11 cellular contexts compared by ENCODE assay signal in genomic region chr10:26738354-26738753, GRCh38. TPM values are rescaled to one million over a fixed set of nuclear protein-coding genes. Genes with fewer than 3 reads are reported as not detected.
DNase-seq lines count a peak whose midpoint lies in the region; ATAC-seq, FAIRE-seq and TF ChIP-seq lines count a peak whose summit lies in the region.
"Had no signal": no experiment of that assay in that cellular context is flagged by ENCODE, and none has a peak within 500 bp of the region (broad histone marks: within the 10 kb centered on the region; RNA-seq: fewer than 3 reads in every experiment).

No MANE protein-coding gene starts in this region.

- H3K9ac ChIP-seq in Karpas-422 (ENCODE audit: low read length) (no peak overlapping the region), GM12878 (ENCODE audit: control insufficient read depth, insufficient read depth, low read length) (0 out of 2 replicates have a peak overlapping the region, but pooled peaks have one; percentile 26), liver (ENCODE audit: low read depth in 1 of 2, low read length in 2 of 2) (no peak overlapping the region)

- no TSS peak for BruUV-seq in Caco-2 (replicated peaks; lab: Mats Ljungman, UMichigan)
- no TSS peak for BruUV-seq in GM12878 (replicated peaks; lab: Mats Ljungman, UMichigan)

- no peaks in the 10 kb centered on the region for H3K27me3 Mint-ChIP-seq in Caco-2 (ENCODE audit: insufficient read depth, unreplicated experiment)

- CTCF ChIA-PET in Caco-2 (lab: Charles Lee) = interaction anchor here (0.5 to 1.0 kb wide), 2 partner anchors 12 to 403 kb away, joined by 4 read pairs; no protein-coding TSS in a partner anchor
- CTCF ChIA-PET in GM12878 (lab: Yijun Ruan, JAX) = interaction anchor here (1.0 kb wide), 1 partner anchor 42 kb away, joined by 3 read pairs; no protein-coding TSS in a partner anchor

- H3K4me3 ChIP-seq in Caco-2 (ENCODE audit: low read depth, low read length) (no peak overlapping the region), Karpas-422 (ENCODE audit: low read length) (no peak overlapping the region), GM12878 (peak overlapping the region; percentile 1; the same call in 1 of the 2 replicates), liver (ENCODE audit: low read depth in 1 of 3, low read length in 3 of 3) (no peak overlapping the region)
- H3K4me3 ChIP-seq: thyroid gland had no signal

- WGBS in GM12878 (ENCODE audit: insufficient coverage, insufficient replicate concordance, low lambda C conversion rate, missing lambda C conversion rate) = 2% methylated on average over 2 of the region's 2 CpGs
- 59% methylated on average over 2 of the region's 2 CpGs for WGBS in liver

- H3K4me2 ChIP-seq in Karpas-422 (ENCODE audit: low read depth, low read length, poor library complexity, severe bottlenecking) = peak overlapping the region; percentile 16
- H3K4me2 ChIP-seq in GM12878 (ENCODE audit: control insufficient read depth, insufficient read depth) = peak overlapping the region; percentile 71

- no peaks in the 10 kb centered on the region for H3K9me3 ChIP-seq in Caco-2
- H3K9me3 ChIP-seq in Karpas-422 (ENCODE audit: low read length) = no peaks in the 10 kb centered on the region
- H3K9me3 ChIP-seq in GM12878 (replicated peaks; ENCODE audit: control insufficient read depth, insufficient read depth, low read length) = no peaks in the 10 kb centered on the region
- no peaks in the 10 kb centered on the region for H3K9me3 ChIP-seq in liver (ENCODE audit: control insufficient read depth in 4 of 4, low read length in 3 of 4)
- H3K9me3 ChIP-seq: thyroid gland had no signal

- no peaks in the 10 kb centered on the region for H3K9me2 ChIP-seq in Karpas-422 (replicated peaks; ENCODE audit: insufficient read depth, low read length)

- TF ChIP-seq EP300 in GM12878 (IDR thresholded peaks at IDR 0.05; ENCODE audit: borderline replicate concordance in 1 of 2, control insufficient read depth in 1 of 2, low read depth in 2 of 2, low read length in 2 of 2) = no peak

- TF ChIP-seq CTCF in Caco-2 (IDR thresholded peaks at IDR 0.05; ENCODE audit: insufficient read depth in 1 of 2, low read depth in 1 of 2, low read length in 1 of 2, severe bottlenecking in 1 of 2, unreplicated experiment in 1 of 2) (no peak), GM12878 (IDR thresholded peaks at IDR 0.05 in 2 of 3, conservative IDR thresholded peaks at IDR 0.05 in 1 of 3; ENCODE audit: control insufficient read depth in 2 of 3, extremely low read depth in 1 of 3, insufficient read depth in 1 of 3, low read depth in 3 of 3, low read length in 3 of 3) (no peak), liver (IDR thresholded peaks at IDR 0.05; ENCODE audit: low read depth, low read length, missing input control) (no peak)

- in situ Hi-C loops in GM12878 (cut with MboI) = no loop called here

- TF ChIP-seq POLR2A in GM12878 (IDR thresholded peaks at IDR 0.05; ENCODE audit: low read depth, low read length) = no peak

- H3K27me3 ChIP-seq in Caco-2 (replicated peaks; ENCODE audit: control insufficient read depth, insufficient read depth, low read length) (no peaks in the 10 kb centered on the region), Karpas-422 (ENCODE audit: low read length) (no peaks in the 10 kb centered on the region), GM12878 (replicated peaks in 1 of 2; ENCODE audit: control insufficient read depth in 2 of 2, insufficient read depth in 2 of 2, low read length in 1 of 2) (no peaks in the 10 kb centered on the region), liver (ENCODE audit: control insufficient read depth in 4 of 4, insufficient read depth in 4 of 4, low read length in 3 of 4) (no peaks in the 10 kb centered on the region)
- H3K27me3 ChIP-seq: thyroid gland had no signal

- ATAC-seq in GM12878 = peak; percentile 13

- H3K4me1 Mint-ChIP-seq in Caco-2 (ENCODE audit: low read depth, unreplicated experiment) = peaks cover 42% of the 10 kb centered on the region

- RAD21 ChIA-PET in GM12878 (lab: Charles Lee; ENCODE audit: unreplicated experiment) = interaction anchor here (0.7 to 2.9 kb wide), 6 partner anchors 12 to 144 kb away, joined by 3 to 11 read pairs (median 4); partner anchors contain the start of gene ABI1

- peaks cover 20% of the 10 kb centered on the region for H3K79me2 ChIP-seq in Karpas-422 (ENCODE audit: low read length)
- peaks cover 12% of the 10 kb centered on the region for H3K79me2 ChIP-seq in GM12878 (ENCODE audit: control insufficient read depth, insufficient read depth, low read length)

- H3K36me3 ChIP-seq in Caco-2 (ENCODE audit: control insufficient read depth, insufficient read depth, low read length) = peaks cover 5% of the 10 kb centered on the region; the same call in 1 of the 2 replicates
- H3K36me3 ChIP-seq in Karpas-422 (ENCODE audit: insufficient read depth, low read length) = peaks cover 72% of the 10 kb centered on the region
- peaks cover 14 to 24% of the 10 kb centered on the region in 2 experiments for H3K36me3 ChIP-seq in GM12878 (ENCODE audit: control insufficient read depth in 2 of 2, insufficient read depth in 2 of 2, low read length in 1 of 2)
- H3K36me3 ChIP-seq in liver (ENCODE audit: control insufficient read depth in 4 of 4, insufficient read depth in 3 of 4, low read depth in 1 of 4, low read length in 3 of 4) = peaks cover 0 to 15% (median 7%) of the 10 kb centered on the region in 4 donors

- H3K27ac Mint-ChIP-seq in Caco-2 (ENCODE audit: unreplicated experiment) = peak overlapping the region; percentile 91
- H3K27ac Mint-ChIP-seq: nephron progenitor cell had no signal

- peaks cover 99% of the 10 kb centered on the region for H3K36me3 Mint-ChIP-seq in Caco-2 (ENCODE audit: insufficient read depth, unreplicated experiment)

- intact Hi-C loops in Caco-2 (cut with micrococcal nuclease; ENCODE audit: unreplicated experiment) = loop anchor here (1.0 kb wide), 1 partner anchor 123 kb away; no protein-coding TSS in a partner anchor
- intact Hi-C loops in GM12878 (cut with micrococcal nuclease; ENCODE audit: unreplicated experiment) = loop anchor here (10.0 kb wide), 1 partner anchor 404 kb away; no protein-coding TSS in a partner anchor

- H3K4me1 ChIP-seq in Caco-2 = peaks cover 59% of the 10 kb centered on the region
- peaks cover 20% of the 10 kb centered on the region for H3K4me1 ChIP-seq in Karpas-422 (ENCODE audit: low read length)
- H3K4me1 ChIP-seq in GM12878 (ENCODE audit: control insufficient read depth, insufficient read depth, low read length) = peaks cover 68% of the 10 kb centered on the region
- peaks cover 2 to 23% (median 16%) of the 10 kb centered on the region in 4 donors for H3K4me1 ChIP-seq in liver (ENCODE audit: control insufficient read depth in 4 of 4, insufficient read depth in 4 of 4, low read length in 3 of 4)

- peak in 1 of 2 experiments; percentile 66 for DNase-seq in Caco-2
- DNase-seq in Karpas-422 = no peak
- no peak for DNase-seq in GM12878 (ENCODE audit: low read depth, low spot score)
- DNase-seq in NCI-H446 treated with DMSO at 0.1 percent for 48 hours (lab: John Stamatoyannopoulos, UW) = no peak
- DNase-seq in HK-2 (ENCODE audit: unreplicated experiment) = no peak
- no peak for DNase-seq in middle frontal gyrus (ENCODE audit: extremely low spot score, low spot score)
- no peak for DNase-seq in stimulated activated CD4-positive, alpha-beta T cell treated with anti-CD3 and anti-CD28 coated beads, Interleukin-4, amount 100 ng/mL, for 1 hour
- DNase-seq: activated effector memory CD4-positive, alpha-beta T cell treated with Interleukin-2 at 50 U/mL for 16 hours; nephron progenitor cell; thyroid gland had no signal

- peak overlapping the region; percentile 50 for H3K4me3 Mint-ChIP-seq in Caco-2 (ENCODE audit: unreplicated experiment)
- H3K4me3 Mint-ChIP-seq: nephron progenitor cell had no signal

- H4K20me1 ChIP-seq in Karpas-422 (ENCODE audit: insufficient read depth, low read depth, low read length) (no peaks in the 10 kb centered on the region), GM12878 (ENCODE audit: control insufficient read depth, insufficient read depth) (no peaks in the 10 kb centered on the region)

- no peak overlapping the region for H2AFZ ChIP-seq in Karpas-422 (ENCODE audit: low read length)
- no peak overlapping the region for H2AFZ ChIP-seq in GM12878 (ENCODE audit: control insufficient read depth, low read depth, low read length)

- TF ChIP-seq RAD21 in GM12878 (IDR thresholded peaks at IDR 0.05; ENCODE audit: insufficient read depth, low read depth, low read length) (no peak), liver (IDR thresholded peaks at IDR 0.05) (no peak)

- POLR2A ChIA-PET in Caco-2 (lab: Charles Lee) = interaction anchor here (0.6 kb wide), 1 partner anchor 17 kb away, joined by 3 read pairs; no protein-coding TSS in a partner anchor
- POLR2A ChIA-PET in GM12878 (lab: Charles Lee) = interaction anchor here (0.7 to 2.4 kb wide), 3 partner anchors 17 to 113 kb away, joined by 3 to 15 read pairs (median 3); no protein-coding TSS in a partner anchor

- no peaks in the 10 kb centered on the region for H3K9me3 Mint-ChIP-seq in Caco-2 (ENCODE audit: unreplicated experiment)
- H3K9me3 Mint-ChIP-seq: nephron progenitor cell had no signal

- H3K27ac ChIP-seq in Karpas-422 (ENCODE audit: low read length) (peak overlapping the region; percentile 56; the same call in 1 of the 2 replicates), GM12878 (ENCODE audit: control insufficient read depth, insufficient read depth) (peak overlapping the region; percentile 92), liver (ENCODE audit: low read depth in 1 of 2, low read length in 2 of 2) (no peak overlapping the region)
- H3K27ac ChIP-seq: thyroid gland had no signal

- SMC1A ChIA-PET in GM12878 (lab: Charles Lee; ENCODE audit: uncharacterized antibody, unreplicated experiment) = interaction anchor here (0.9 to 1.3 kb wide), 4 partner anchors 12 to 120 kb away, joined by 3 to 5 read pairs (median 4); no protein-coding TSS in a partner anchor

- no peak for FAIRE-seq in GM12878 (lab: Jason Lieb, UNC)

RNA-seq across cellular contexts. Expression of gene PDSS1, which starts 40.9 kb away (rescaled TPM):
- total RNA-seq in Caco-2 (2022) (22.4 and 24.9 TPM in 2 replicates), GM12878 (2014; rRNA removed) (33.6 and 38.2 TPM in 2 replicates), GM12878 (2014; rRNA removed; fragmentation: Illumina TruSeq; extraction: Trizol) (26.6 and 30.1 TPM in 2 replicates), GM12878 (2021) (23.9 and 25.4 TPM in 2 replicates), liver (1 to 10 TPM; 7.0 to 7.3 TPM)
- 13.6 TPM in 2 replicates for total RNA-seq in Karpas-422 (2014; rRNA removed; shearing (Covaris generic); ENCODE audit: low replicate concordance)
- total RNA-seq in GM12878 (2013; cell fraction: nucleolus; rRNA removed) = 35.8 and 37.0 TPM in 2 replicates
- polyA plus RNA-seq in GM12878 (2011; ENCODE audit: low read depth) = 11.2 TPM
- polyA plus RNA-seq in GM12878 (2011; rRNA removed) (46.4 and 47.9 TPM in 2 replicates), GM12878 (2014; fragmentation: Illumina TruSeq; extraction: Trizol) (38.2 and 50.6 TPM in 2 replicates), GM12878 (2014; fragmentation: Nextera tagmentation; extraction: Ambion mirVana) (10 to 100 TPM; 12.2 to 23.5 TPM), GM12878 (2014; rRNA removed) (40.0 and 45.9 TPM in 2 replicates), GM12878 (2016; fragmentation: Nextera tagmentation; extraction: Ambion mirVana) (10 to 100 TPM; 41.0 to 48.2 TPM), liver (1 to 10 TPM; 6.0 to 7.6 TPM)
- 29.2 and 30.5 TPM in 2 replicates for polyA plus RNA-seq in GM12878 (2011; cell fraction: cytosol; rRNA removed)
- 47.3 and 62.4 TPM in 2 replicates for polyA plus RNA-seq in GM12878 (2011; cell fraction: nucleus; rRNA removed)
- polyA plus RNA-seq in GM12878 (2012) = 9.5 and 10.3 TPM in 2 replicates
- 34.1 and 36.5 TPM in 2 replicates for polyA minus RNA-seq in GM12878 (2011; rRNA and poly(A)+ RNA removed)
- polyA minus RNA-seq in GM12878 (2011; cell fraction: cytosol; rRNA and poly(A)+ RNA removed) = 9.5 and 10.4 TPM in 2 replicates
- 18.0 and 26.7 TPM in 2 replicates for polyA minus RNA-seq in GM12878 (2011; cell fraction: nucleus; rRNA and poly(A)+ RNA removed)

Comparison
In these comparisons a context has a peak if more than half of its experiments do, and no peak if none do; other contexts are left out.
1. H3K27ac ChIP-seq: peak in Karpas-422 (single experiment) and GM12878 (single experiment); none in liver (0 of 2).